ENCODE assay signal across 22 cellular contexts in the genomic region with DNA sequence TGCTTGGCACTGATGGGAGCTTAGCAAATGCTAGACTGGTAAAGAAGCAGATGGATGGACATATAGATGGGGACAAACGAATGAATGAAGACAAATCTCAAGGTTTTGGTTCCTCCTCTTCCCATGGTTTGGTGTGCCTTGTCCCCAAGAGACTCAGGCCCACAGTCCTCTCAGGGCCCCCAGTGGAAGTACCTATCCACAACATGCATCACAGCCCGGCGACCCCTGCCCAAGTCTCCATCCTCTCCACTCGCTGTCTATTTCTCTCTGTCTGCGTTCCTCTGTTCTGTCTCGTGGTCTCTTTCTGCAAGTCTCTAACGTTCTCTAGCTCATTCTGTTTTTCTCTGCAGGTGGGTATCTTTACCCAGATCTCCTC.
"Had no signal": no experiment of that assay in that cellular context is flagged by ENCODE, and none has a peak within 500 bp of the region (broad histone marks: within the 10 kb centered on the region; RNA-seq: fewer than 3 reads in every experiment).

No MANE protein-coding gene starts in this region.

- H3K4me1 ChIP-seq: esophagus squamous epithelium, gastroesophageal sphincter, pancreas, prostate gland, thyroid gland, uterus had no signal

- FAIRE-seq: colon, keratinocyte, pancreas, small intestine had no signal

- H3K4me3 ChIP-seq: esophagus squamous epithelium, gastroesophageal sphincter, lung, pancreas, prostate gland, thyroid gland, uterus had no signal

- ATAC-seq: gastroesophageal sphincter, left colon, left ventricle myocardium superior, pancreas had no signal

- H3K4me3 Mint-ChIP-seq: dendritic cell treated with granulocyte-macrophage colony-stimulating factor and Interleukin-4, amounts not matched to agents 40 ng/mL and 50 ng/mL, for 4 days; immature natural killer cell; naive B cell; nephron; type B pancreatic cell had no signal

- H3K27ac ChIP-seq: esophagus squamous epithelium, gastroesophageal sphincter, pancreas, prostate gland, thyroid gland, uterus had no signal

- H3K36me3 Mint-ChIP-seq: immature natural killer cell, naive B cell, type B pancreatic cell had no signal

- H3K9me3 Mint-ChIP-seq: dendritic cell treated with granulocyte-macrophage colony-stimulating factor and Interleukin-4, amounts not matched to agents 40 ng/mL and 50 ng/mL, for 4 days; immature natural killer cell; nephron; type B pancreatic cell had no signal

- H3K9me3 ChIP-seq: esophagus squamous epithelium, gastroesophageal sphincter, pancreas, prostate gland, thyroid gland, uterus had no signal

- H3K4me1 Mint-ChIP-seq: immature natural killer cell, naive B cell had no signal

- H3K36me3 ChIP-seq: esophagus squamous epithelium, gastroesophageal sphincter, pancreas, prostate gland, thyroid gland, uterus had no signal

- H3K27me3 ChIP-seq: esophagus squamous epithelium, pancreas, thyroid gland had no signal

- DNase-seq: esophagus squamous epithelium; foreskin fibroblast; immature natural killer cell; left colon; left ventricle myocardium superior; mesenchymal stem cell; naive B cell; nucleus accumbens; small intestine; stimulated activated CD4-positive, alpha-beta T cell treated with anti-CD3 and anti-CD28 coated beads, Interleukin-2, amount 100 ng/mL, for 48 hours; stimulated activated naive CD4-positive, alpha-beta T cell treated with Interleukin-2 at 50 U/mL for 16 hours; thyroid gland; uterus had no signal

- H3K27ac Mint-ChIP-seq: dendritic cell treated with granulocyte-macrophage colony-stimulating factor and Interleukin-4, amounts not matched to agents 40 ng/mL and 50 ng/mL, for 4 days; immature natural killer cell; naive B cell; nephron; type B pancreatic cell had no signal
